In the genomic region with DNA sequence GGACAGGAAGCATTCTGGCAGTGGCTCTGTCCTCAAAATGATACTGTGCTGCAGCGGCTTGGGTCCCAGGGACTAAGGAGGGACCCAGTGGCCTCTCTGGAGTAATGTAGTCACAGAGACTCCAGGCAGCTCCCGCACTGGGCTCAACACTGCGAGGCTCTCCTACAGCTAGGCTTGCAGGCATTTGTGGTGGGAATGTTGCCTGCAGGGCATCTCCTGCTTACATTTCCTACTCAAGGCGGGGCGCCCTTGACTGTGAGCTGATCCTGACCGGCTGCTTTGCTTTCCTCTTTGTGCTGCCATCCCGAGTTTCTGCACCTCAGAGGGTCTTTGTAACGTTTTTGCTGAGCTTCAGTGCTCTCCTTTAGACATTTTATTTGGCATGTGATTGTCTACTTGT, we compare ENCODE assay signal across 18 cellular contexts.
DNase-seq lines count a peak whose midpoint lies in the region; ATAC-seq, FAIRE-seq and TF ChIP-seq lines count a peak whose summit lies in the region.
"Had no signal": no experiment of that assay in that cellular context is flagged by ENCODE, and none has a peak within 500 bp of the region (broad histone marks: within the 10 kb centered on the region; RNA-seq: fewer than 3 reads in every experiment).

No MANE protein-coding gene starts in this region.

- H4K20me1 ChIP-seq in HepG2 (ENCODE audit: insufficient read depth, low read length), result no peaks in the 10 kb centered on the region

- H3K79me2 ChIP-seq in HepG2 (ENCODE audit: insufficient read depth, low read length), result no peaks in the 10 kb centered on the region

- no peak overlapping the region for H3K27ac ChIP-seq in HepG2 (ENCODE audit: extremely low read length, insufficient read depth, low read length)
- H3K27ac ChIP-seq in right lobe of liver, result no peak overlapping the region
- H3K27ac ChIP-seq in SK-N-MC, result peak overlapping the region; percentile 49; the same call in 1 of the 2 replicates

- no peak for TF ChIP-seq RAD21 in HepG2 (CRISPR knock-in tag; IDR thresholded peaks at IDR 0.05)

- no peak for TF ChIP-seq POLR2A in HepG2 (IDR thresholded peaks at IDR 0.05; ENCODE audit: insufficient read depth in 1 of 2, low read depth in 2 of 2, low read length in 2 of 2)
- no peak for TF ChIP-seq POLR2A in right lobe of liver (IDR thresholded peaks at IDR 0.05)

- no peak for DNase-seq in HepG2 (ENCODE audit: low spot score)
- DNase-seq in right lobe of liver, result no peak
- DNase-seq in SK-N-MC (ENCODE audit: low read depth, low spot score), result no peak
- peak; percentile 21 for DNase-seq in iPS-NIHi11 (ENCODE audit: low spot score)
- DNase-seq in NCI-H1092 (lab: John Stamatoyannopoulos, UW), result no peak
- no peak for DNase-seq in NCI-H1436 (lab: John Stamatoyannopoulos, UW)
- DNase-seq: activated B cell treated with CpG ODN at 0.5 μM for 24 hours; CD4-positive, CD25-positive, alpha-beta regulatory T cell; foreskin melanocyte; NCI-H2107; NCI-H526 treated with DMSO at 0.1 percent for 48 hours; stimulated activated naive CD8-positive, alpha-beta T cell treated with anti-CD3 and anti-CD28 coated beads, Interleukin-15, amount 100 ng/mL, for 72 hours; T-helper 1 cell had no signal

- FAIRE-seq in HepG2 (lab: Jason Lieb, UNC), result no peak
- FAIRE-seq: A204.1, endometrium, urothelium cell line had no signal

- TF ChIP-seq CTCF in HepG2 (CRISPR knock-in tag; IDR thresholded peaks at IDR 0.05), result no peak
- TF ChIP-seq CTCF in right lobe of liver (IDR thresholded peaks at IDR 0.05), result no peak

- no peaks in the 10 kb centered on the region for H3K9me3 ChIP-seq in HepG2 (ENCODE audit: low read length)
- no peaks in the 10 kb centered on the region for H3K9me3 ChIP-seq in right lobe of liver
- H3K9me3 ChIP-seq in SK-N-MC (ENCODE audit: low read depth, low read length), result no peaks in the 10 kb centered on the region

- H3K9ac ChIP-seq in HepG2 (ENCODE audit: insufficient read depth, low read depth, low read length) (no peak overlapping the region), SK-N-MC (ENCODE audit: insufficient read length) (no peak overlapping the region)

- BruUV-seq in HepG2 (replicated peaks; lab: Mats Ljungman, UMichigan), result no TSS peak

- intact Hi-C loops in HepG2 (cut with micrococcal nuclease; ENCODE audit: unreplicated experiment) (no loop called here), right lobe of liver (cut with DNase I) (no loop called here)

- WGBS in HepG2 (ENCODE audit: low lambda C conversion rate), result 89% methylated on average over 8 of the region's 8 CpGs
- WGBS in right lobe of liver (ENCODE audit: insufficient coverage, low coverage, low lambda C conversion rate, missing lambda C conversion rate), result 65% methylated on average over 5 of the region's 8 CpGs

- no peak overlapping the region for H2AFZ ChIP-seq in HepG2 (ENCODE audit: low read length)

- ATAC-seq in HepG2 (no peak), right lobe of liver (no peak), HG02885 (IDR thresholded peaks at IDR 0.05; ENCODE audit: poor library complexity, unreplicated experiment) (no peak), GM21529 (IDR thresholded peaks at IDR 0.05; ENCODE audit: unreplicated experiment) (no peak)
- ATAC-seq: stimulated activated naive CD8-positive, alpha-beta T cell treated with anti-CD3 and anti-CD28 coated beads, Interleukin-15, amount 100 ng/mL, for 72 hours had no signal

- H3K27me3 ChIP-seq in HepG2 (ENCODE audit: control insufficient read depth in 1 of 2, insufficient read depth in 2 of 2, low read length in 2 of 2) (no peaks in the 10 kb centered on the region), right lobe of liver (no peaks in the 10 kb centered on the region)

- POLR2A ChIA-PET in HepG2 (lab: Yijun Ruan, JAX), result no interaction called here

- H3K4me3 ChIP-seq in HepG2 (replicated peaks in 1 of 3; ENCODE audit: insufficient read depth in 1 of 3, low read depth in 2 of 3, low read length in 3 of 3) (no peak overlapping the region), right lobe of liver (no peak overlapping the region), SK-N-MC (0 out of 2 replicates have a peak overlapping the region, but pooled peaks have one; percentile 34)

- no peak overlapping the region for H3K4me2 ChIP-seq in HepG2 (ENCODE audit: low read depth, low read length)

- no peak for TF ChIP-seq EP300 in HepG2 (IDR thresholded peaks at IDR 0.05; ENCODE audit: low read depth in 2 of 2, low read length in 2 of 2)
- no peak for TF ChIP-seq EP300 in HepG2 (CRISPR knock-in tag; IDR thresholded peaks at IDR 0.05; ENCODE audit: borderline replicate concordance)

- in situ Hi-C loops in HepG2 (cut with HindIII; ENCODE audit: extremely low pct_ligation_motif_present, low pct_unique_long_range_greater_than_20kb), result no loop called here

- CTCF ChIA-PET in HepG2 (lab: Yijun Ruan, JAX; ENCODE audit: low intra/inter-chr PET ratio, low total read pairs), result no interaction called here

- H3K4me1 ChIP-seq in HepG2 (ENCODE audit: insufficient read depth, low read length), result peaks cover 85% of the 10 kb centered on the region
- peaks cover 0 to 4% (median 0%) of the 10 kb centered on the region in 4 donors for H3K4me1 ChIP-seq in right lobe of liver

- H3K36me3 ChIP-seq in HepG2 (replicated peaks in 1 of 2; ENCODE audit: control insufficient read depth in 1 of 2, insufficient read depth in 2 of 2, low read length in 2 of 2), result no peaks in the 10 kb centered on the region
- H3K36me3 ChIP-seq in right lobe of liver, result no peaks in the 10 kb centered on the region
- H3K36me3 ChIP-seq in SK-N-MC (ENCODE audit: insufficient read depth, low read length), result no peaks in the 10 kb centered on the region

TF ChIP-seq in HepG2, 621 proteins besides CTCF, POLR2A, EP300 and RAD21:
- TF ChIP-seq SP4 (CRISPR knock-in tag; IDR thresholded peaks at IDR 0.05) (no peak), ZNF687 (CRISPR knock-in tag; IDR thresholded peaks at IDR 0.05) (peak; percentile 57; the same call in 1 of the 2 replicates), KDM5B (CRISPR knock-in tag; IDR thresholded peaks at IDR 0.05; ENCODE audit: borderline replicate concordance) (0 out of 2 replicates have a peak, but pooled peaks have one; percentile 19), SALL1 (CRISPR knock-in tag; IDR thresholded peaks at IDR 0.05) (0 out of 2 replicates have a peak, but pooled peaks have one; percentile 13)
